1 cellular context compared by ENCODE assay signal in genomic region chr21:39363607-39364555, GRCh38.
TF ChIP-seq lines count a peak whose summit lies in the region.

No MANE protein-coding gene starts in this region.

TF ChIP-seq in K562, 482 proteins besides CTCF, POLR2A, EP300 and RAD21 (continued from another document and continues in another):
- TF ChIP-seq PRDM10 (IDR thresholded peaks at IDR 0.05; ENCODE audit: partially characterized antibody) (peak; percentile 94), NCOA2 (IDR thresholded peaks at IDR 0.05; ENCODE audit: partially characterized antibody in 2 of 2) (no peak), ETV1 (tag; conservative IDR thresholded peaks at IDR 0.05; ENCODE audit: low read depth) (peak; percentile 27; the same call in 1 of the 2 replicates), FOSL1 (tag; conservative IDR thresholded peaks at IDR 0.05) (no peak), ZNF445 (CRISPR knock-in tag; IDR thresholded peaks at IDR 0.05; ENCODE audit: low read depth) (peak; percentile 47; the same call in 1 of the 2 replicates), ZNF316 (IDR thresholded peaks at IDR 0.05) (no peak), STAT6 (CRISPR knock-in tag; IDR thresholded peaks at IDR 0.05) (no peak), HINFP (tag; conservative IDR thresholded peaks at IDR 0.05; ENCODE audit: low read depth) (no peak), MYNN (IDR thresholded peaks at IDR 0.05) (no peak), MYNN (CRISPR knock-in tag; IDR thresholded peaks at IDR 0.05) (no peak), GTF2B (IDR thresholded peaks at IDR 0.05; ENCODE audit: extremely low read depth, insufficient read length) (no peak), RBM22 (IDR thresholded peaks at IDR 0.05; ENCODE audit: low read depth, low read length, poor library complexity, severe bottlenecking) (no peak), ZBTB7A (IDR thresholded peaks at IDR 0.05; ENCODE audit: borderline replicate concordance, control insufficient read depth, low read depth, low read length) (no peak), ATF3 (IDR thresholded peaks at IDR 0.05) (peak; percentile 50; the same call in 1 of the 2 replicates), ATF3 (CRISPR knock-in tag; conservative IDR thresholded peaks at IDR 0.05) (no peak), UBTF (IDR thresholded peaks at IDR 0.05; ENCODE audit: borderline replicate concordance in 1 of 2, low read depth in 2 of 2, low read length in 2 of 2) (no peak), PKNOX1 (IDR thresholded peaks at IDR 0.05) (no peak), CTCFL (IDR thresholded peaks at IDR 0.05; ENCODE audit: borderline replicate concordance, insufficient read depth, low read depth, low read length, poor library complexity, severe bottlenecking) (no peak), CEBPG (CRISPR knock-in tag; IDR thresholded peaks at IDR 0.05) (peak; percentile 88), CEBPG (tag; conservative IDR thresholded peaks at IDR 0.05 in 1 of 2, IDR thresholded peaks at IDR 0.05 in 1 of 2) (peak in 1 of 2 experiments; percentile 91; a peak in 2 of 4 replicates), BRF1 (IDR thresholded peaks at IDR 0.05; ENCODE audit: borderline replicate concordance, extremely low read depth, insufficient read length) (no peak), CGGBP1 (CRISPR knock-in tag; IDR thresholded peaks at IDR 0.05) (no peak), MTA3 (IDR thresholded peaks at IDR 0.05; ENCODE audit: borderline replicate concordance) (no peak), NR3C1 (CRISPR knock-in tag; IDR thresholded peaks at IDR 0.05) (no peak), ZNF644 (tag; IDR thresholded peaks at IDR 0.05; ENCODE audit: low read depth) (no peak), NFXL1 (CRISPR knock-in tag; IDR thresholded peaks at IDR 0.05) (no peak), ZNF592 (IDR thresholded peaks at IDR 0.05) (peak; percentile 55; the same call in 1 of the 2 replicates), NR0B1 (IDR thresholded peaks at IDR 0.05; ENCODE audit: partially characterized antibody) (no peak), RBBP5 (IDR thresholded peaks at IDR 0.05; ENCODE audit: borderline replicate concordance, insufficient read depth, low read length, poor library complexity, severe bottlenecking) (no peak)
